Comparison of ENCODE assay signal across 1 cellular context in genomic region chr1:180970333-180971079, GRCh38.
TF ChIP-seq lines count a peak whose summit lies in the region.

No MANE protein-coding gene starts in this region.

TF ChIP-seq in K562, 482 proteins besides CTCF, POLR2A, EP300 and RAD21 (continued from another document and continues in another):
- no peak for TF ChIP-seq UBTF (IDR thresholded peaks at IDR 0.05; ENCODE audit: borderline replicate concordance in 1 of 2, low read depth in 2 of 2, low read length in 2 of 2)
- no peak for TF ChIP-seq SMARCA5 (IDR thresholded peaks at IDR 0.05)
- no peak for TF ChIP-seq POU5F1 (IDR thresholded peaks at IDR 0.05; ENCODE audit: borderline replicate concordance, low read depth, low read length, partially characterized antibody)
- no peak for TF ChIP-seq KLF10 (CRISPR knock-in tag; IDR thresholded peaks at IDR 0.05)
- peak; percentile 85 for TF ChIP-seq HES1 (IDR thresholded peaks at IDR 0.05; ENCODE audit: low read depth)
- 0 out of 2 replicates have a peak, but pooled peaks have one; percentile 19 for TF ChIP-seq ZBTB12 (CRISPR knock-in tag; IDR thresholded peaks at IDR 0.05)
- TF ChIP-seq GABPB1 (CRISPR knock-in tag; IDR thresholded peaks at IDR 0.05) = no peak
- TF ChIP-seq HOMEZ (CRISPR knock-in tag; IDR thresholded peaks at IDR 0.05) = no peak
- TF ChIP-seq ELF4 (CRISPR knock-in tag; IDR thresholded peaks at IDR 0.05) = peak; percentile 68; the same call in 1 of the 2 replicates
- no peak for TF ChIP-seq NR2C2 (CRISPR knock-in tag; IDR thresholded peaks at IDR 0.05)
- peak; percentile 85 for TF ChIP-seq NR2C2 (tag; IDR thresholded peaks at IDR 0.05)
- 0 out of 2 replicates have a peak, but pooled peaks have one; percentile 33 for TF ChIP-seq HMBOX1 (IDR thresholded peaks at IDR 0.05)
- TF ChIP-seq ZNF184 (CRISPR knock-in tag; IDR thresholded peaks at IDR 0.05) = no peak
- no peak for TF ChIP-seq HMGN3 (IDR thresholded peaks at IDR 0.05; ENCODE audit: borderline replicate concordance, extremely low read depth, insufficient read length, low read depth, low read length)
- TF ChIP-seq CBX1 (IDR thresholded peaks at IDR 0.05; ENCODE audit: low read depth) = no peak
- TF ChIP-seq XRCC4 (IDR thresholded peaks at IDR 0.05; ENCODE audit: extremely low read depth, insufficient read depth, insufficient read length) = no peak
- TF ChIP-seq MEIS2 (IDR thresholded peaks at IDR 0.05; ENCODE audit: partially characterized antibody) = peak; percentile 60
- TF ChIP-seq ATF2 (CRISPR knock-in tag; IDR thresholded peaks at IDR 0.05) = no peak
- TF ChIP-seq LEF1 (IDR thresholded peaks at IDR 0.05) = no peak; the same call in 1 of the 2 replicates
- TF ChIP-seq FOXM1 (IDR thresholded peaks at IDR 0.05; ENCODE audit: low read depth) = 0 out of 2 replicates have a peak, but pooled peaks have one; percentile 27
- no peak for TF ChIP-seq FOXM1 (CRISPR knock-in tag; IDR thresholded peaks at IDR 0.05; ENCODE audit: low read depth)
- peak; percentile 63 for TF ChIP-seq SMAD4 (CRISPR knock-in tag; conservative IDR thresholded peaks at IDR 0.05)
- TF ChIP-seq CREM (IDR thresholded peaks at IDR 0.05; ENCODE audit: low read depth) = peak; percentile 22; the same call in 1 of the 2 replicates
- TF ChIP-seq ZC3H4 (CRISPR knock-in tag; IDR thresholded peaks at IDR 0.05; ENCODE audit: borderline replicate concordance) = no peak
- TF ChIP-seq DNMT1 (IDR thresholded peaks at IDR 0.05) = no peak
- no peak for TF ChIP-seq OTX1 (CRISPR knock-in tag; IDR thresholded peaks at IDR 0.05)
- TF ChIP-seq TEAD4 (IDR thresholded peaks at IDR 0.05; ENCODE audit: low read length) = peak; percentile 41; the same call in 1 of the 2 replicates
- no peak for TF ChIP-seq TEAD4 (CRISPR knock-in tag; IDR thresholded peaks at IDR 0.05; ENCODE audit: borderline replicate concordance)
- no peak for TF ChIP-seq ID3 (CRISPR knock-in tag; IDR thresholded peaks at IDR 0.05)
- peak; percentile 96 for TF ChIP-seq ID3 (tag; IDR thresholded peaks at IDR 0.05)
- TF ChIP-seq ESRRA (IDR thresholded peaks at IDR 0.05; ENCODE audit: borderline replicate concordance, low read depth) = peak; percentile 97
- no peak for TF ChIP-seq ZNF253 (CRISPR knock-in tag; conservative IDR thresholded peaks at IDR 0.05)
- peak in 1 of 2 experiments; percentile 57; a peak in 2 of 4 replicates for TF ChIP-seq ZNF639 (CRISPR knock-in tag; conservative IDR thresholded peaks at IDR 0.05 in 1 of 2, IDR thresholded peaks at IDR 0.05 in 1 of 2)
- TF ChIP-seq GABPB2 (CRISPR knock-in tag; conservative IDR thresholded peaks at IDR 0.05) = no peak
- peak in 1 of 2 experiments; percentile 45 for TF ChIP-seq AFF1 (IDR thresholded peaks at IDR 0.05; ENCODE audit: low read depth in 1 of 2, partially characterized antibody in 2 of 2)
- TF ChIP-seq PYGO2 (tag; IDR thresholded peaks at IDR 0.05) = 0 out of 2 replicates have a peak, but pooled peaks have one; percentile 49
- TF ChIP-seq FOXA3 (CRISPR knock-in tag; conservative IDR thresholded peaks at IDR 0.05 in 1 of 2, IDR thresholded peaks at IDR 0.05 in 1 of 2) = peak in 1 of 2 experiments; percentile 66; a peak in 2 of 4 replicates
- no peak for TF ChIP-seq E2F1 (CRISPR knock-in tag; IDR thresholded peaks at IDR 0.05)
- no peak for TF ChIP-seq GABPA (tag; conservative IDR thresholded peaks at IDR 0.05; ENCODE audit: low read depth)
- no peak for TF ChIP-seq ZNF668 (CRISPR knock-in tag; IDR thresholded peaks at IDR 0.05)
- TF ChIP-seq ZNF324 (CRISPR knock-in tag; IDR thresholded peaks at IDR 0.05) = 0 out of 2 replicates have a peak, but pooled peaks have one; percentile 33
- peak in 1 of 2 experiments; percentile 72; a peak in 2 of 4 replicates for TF ChIP-seq TEAD1 (CRISPR knock-in tag; IDR thresholded peaks at IDR 0.05)
- TF ChIP-seq ELF1 (tag; IDR thresholded peaks at IDR 0.05) = peak; percentile 65
- TF ChIP-seq TEAD2 (tag; IDR thresholded peaks at IDR 0.05) = peak; percentile 7; the same call in 1 of the 2 replicates
- peak; percentile 79 for TF ChIP-seq L3MBTL2 (IDR thresholded peaks at IDR 0.05)
- TF ChIP-seq MNT (conservative IDR thresholded peaks at IDR 0.05) = peak in 1 of 2 experiments; percentile 58; a peak in 2 of 4 replicates
- no peak for TF ChIP-seq PTRF (tag; IDR thresholded peaks at IDR 0.05)
- no peak for TF ChIP-seq ZNF140 (CRISPR knock-in tag; IDR thresholded peaks at IDR 0.05)
- peak; percentile 81; the same call in 1 of the 2 replicates for TF ChIP-seq NBN (IDR thresholded peaks at IDR 0.05; ENCODE audit: low read depth)
- peak; percentile 35; the same call in 1 of the 2 replicates for TF ChIP-seq TAL1 (IDR thresholded peaks at IDR 0.05)
- no peak for TF ChIP-seq XRCC3 (IDR thresholded peaks at IDR 0.05)
- peak; percentile 87 for TF ChIP-seq ZNF766 (CRISPR knock-in tag; conservative IDR thresholded peaks at IDR 0.05)
